ENCODE assay signal across 12 cellular contexts in genomic region chr18:48848641-48849143, GRCh38.
DNase-seq lines count a peak whose midpoint lies in the region; FAIRE-seq and TF ChIP-seq lines count a peak whose summit lies in the region.
"Had no signal": no experiment of that assay in that cellular context is flagged by ENCODE, and none has a peak within 500 bp of the region (broad histone marks: within the 10 kb centered on the region; RNA-seq: fewer than 3 reads in every experiment).

No MANE protein-coding gene starts in this region.

- CTCF ChIA-PET in RWPE1 (lab: Yijun Ruan, JAX), result interaction anchor here (0.9 kb wide), 1 partner anchor 12 kb away, joined by 6 read pairs; no protein-coding TSS in a partner anchor

- peak overlapping the region; percentile 10 for H2BK120ac ChIP-seq in neuronal stem cell (ENCODE audit: low read depth, low read length)

- H2BK5ac ChIP-seq in neuronal stem cell (ENCODE audit: low read length), result peak overlapping the region; percentile 78

- no peaks in the 10 kb centered on the region for H3K79me1 ChIP-seq in neuronal stem cell (ENCODE audit: low read depth, low read length)

- FAIRE-seq in GM19239 (lab: Jason Lieb, UNC), result no peak

- H3K23ac ChIP-seq in neuronal stem cell (ENCODE audit: low read depth, low read length, poor library complexity), result no peak overlapping the region

- H3K14ac ChIP-seq in neuronal stem cell (ENCODE audit: low read length), result peak overlapping the region; percentile 42

- H2BK12ac ChIP-seq in neuronal stem cell (ENCODE audit: low read length), result peak overlapping the region; percentile 91

- no peaks in the 10 kb centered on the region for H3K9me3 ChIP-seq in esophagus muscularis mucosa
- no peaks in the 10 kb centered on the region for H3K9me3 ChIP-seq in neuronal stem cell (replicated peaks in 1 of 2; ENCODE audit: control insufficient read depth in 2 of 2, insufficient read depth in 1 of 2, low read depth in 1 of 2, low read length in 2 of 2)

- no peak overlapping the region for H4K8ac ChIP-seq in neuronal stem cell (ENCODE audit: low read depth, low read length)

- peak overlapping the region; percentile 43 for H2AFZ ChIP-seq in neuronal stem cell (ENCODE audit: low read length)

- no peaks in the 10 kb centered on the region for H3K27me3 ChIP-seq in esophagus muscularis mucosa
- no peaks in the 10 kb centered on the region for H3K27me3 ChIP-seq in neuronal stem cell (ENCODE audit: control insufficient read depth in 3 of 3, insufficient read depth in 3 of 3, low read depth in 1 of 3, low read length in 3 of 3)

- H3K9ac ChIP-seq in neuronal stem cell (ENCODE audit: low read depth, low read length, poor library complexity), result no peak overlapping the region

- 77% methylated on average over 13 of the region's 13 CpGs for WGBS in esophagus muscularis mucosa
- no CpG with 5 or more reads among the region's 13 CpGs for WGBS in neuronal stem cell (ENCODE audit: extremely low coverage in 2 of 2, insufficient read length in 2 of 2, insufficient replicate concordance in 1 of 2), 2 donors

- H3K4me1 ChIP-seq in esophagus muscularis mucosa, result peaks cover 30 to 52% (median 40%) of the 10 kb centered on the region in 4 donors
- peaks cover 27 to 33% of the 10 kb centered on the region in 2 donors for H3K4me1 ChIP-seq in neuronal stem cell (ENCODE audit: control insufficient read depth in 2 of 2, insufficient read depth in 1 of 2, low read depth in 1 of 2, low read length in 2 of 2)

- peak overlapping the region; percentile 96 for H3K27ac ChIP-seq in RWPE1
- H3K27ac ChIP-seq in esophagus muscularis mucosa (replicated peaks in 1 of 4), result peak overlapping the region in 3 of 4 donors; percentile 17 to 52 (median 38)
- peak overlapping the region; percentile 65 for H3K27ac ChIP-seq in neuronal stem cell (replicated peaks; ENCODE audit: low read length)

- DNase-seq in COR-L47 (lab: John Stamatoyannopoulos, UW) (peak; percentile 91), RWPE1 (ENCODE audit: low spot score) (peak; percentile 68), esophagus muscularis mucosa (ENCODE audit: extremely low spot score) (no peak), neuronal stem cell (ENCODE audit: low spot score) (no peak), GM19239 (ENCODE audit: insufficient read length, low spot score) (no peak), hypothalamus (lab: John Stamatoyannopoulos, UW) (no peak), mesenteric fat pad (ENCODE audit: low spot score) (no peak)
- no peak for DNase-seq in stimulated activated CD4-positive, alpha-beta T cell treated with anti-CD3 and anti-CD28 coated beads, Interleukin-4, amount 100 ng/mL, for 1 hour
- DNase-seq: activated B cell treated with CpG ODN at 0.5 μM for 24 hours, EL, natural killer cell, NCI-H526 had no signal

- H3K4me2 ChIP-seq in neuronal stem cell (ENCODE audit: insufficient read depth, low read length, poor library complexity, severe bottlenecking), result peak overlapping the region; percentile 13

- peak overlapping the region; percentile 93 for H3K18ac ChIP-seq in neuronal stem cell (ENCODE audit: low read length)

- no peak for TF ChIP-seq CTCF in RWPE1 (conservative IDR thresholded peaks at IDR 0.05; ENCODE audit: low read depth)
- no peak for TF ChIP-seq CTCF in esophagus muscularis mucosa (IDR thresholded peaks at IDR 0.05)

- intact Hi-C loops in esophagus muscularis mucosa (cut with DNase I), result no loop called here

- H2AK5ac ChIP-seq in neuronal stem cell (ENCODE audit: low read depth, low read length), result peak overlapping the region; percentile 87

- H3K36me3 ChIP-seq in esophagus muscularis mucosa (no peaks in the 10 kb centered on the region), neuronal stem cell (replicated peaks in 1 of 2; ENCODE audit: control insufficient read depth in 2 of 2, insufficient read depth in 2 of 2, low read length in 2 of 2) (no peaks in the 10 kb centered on the region)

- no peak for TF ChIP-seq POLR2A in esophagus muscularis mucosa (IDR thresholded peaks at IDR 0.05; ENCODE audit: low read depth)

- no peak for TF ChIP-seq EP300 in esophagus muscularis mucosa (IDR thresholded peaks at IDR 0.05)

- POLR2A ChIA-PET in RWPE1 (lab: Yijun Ruan, JAX; ENCODE audit: low non-redundant PET), result interaction anchor here (0.6 kb wide), 1 partner anchor 8 kb away, joined by 5 read pairs; no protein-coding TSS in a partner anchor

- H2BK15ac ChIP-seq in neuronal stem cell (ENCODE audit: low read length), result peak overlapping the region; percentile 2

- H3K4me3 ChIP-seq in esophagus muscularis mucosa (no peak overlapping the region), neuronal stem cell (ENCODE audit: low read length in 2 of 2) (no peak overlapping the region)

- peak overlapping the region; percentile 45 for H3K4ac ChIP-seq in neuronal stem cell (ENCODE audit: low read length)

- peak overlapping the region; percentile 44 for H4K91ac ChIP-seq in neuronal stem cell (ENCODE audit: low read depth, low read length, poor library complexity)

Comparison
In these comparisons a context has a peak if more than half of its experiments do, and no peak if none do; other contexts are left out.
1. DNase-seq: peak in COR-L47 (single experiment) and RWPE1 (single experiment); none in esophagus muscularis mucosa (single experiment), neuronal stem cell (single experiment), GM19239 (single experiment), hypothalamus (0 of 51), stimulated activated CD4-positive, alpha-beta T cell treated with anti-CD3 and anti-CD28 coated beads, Interleukin-4, amount 100 ng/mL, for 1 hour (single experiment) and mesenteric fat pad (single experiment).
2. H3K27ac ChIP-seq: peak in every context shown above with its lines; median percentile 96 in RWPE1; 65 in neuronal stem cell; 38 in esophagus muscularis mucosa.